In genomic region chr7:132098337-132098736, GRCh38 we compare ENCODE assay signal across 36 cellular contexts.
"Had no signal": no experiment of that assay in that cellular context is flagged by ENCODE, and none has a peak within 500 bp of the region (broad histone marks: within the 10 kb centered on the region; RNA-seq: fewer than 3 reads in every experiment).

No MANE protein-coding gene starts in this region.

- H3K27me3 ChIP-seq: adrenal gland, body of pancreas, brain microvascular endothelial cell had no signal

- H3K36me3 Mint-ChIP-seq: activated CD4-positive, alpha-beta memory T cell treated with anti-CD3 and anti-CD28 coated beads for 36 hours; activated CD8-positive, alpha-beta memory T cell treated with anti-CD3 and anti-CD28 coated beads, Interleukin-2, amount 10 ng/mL, durations not matched to agents 7 days and 5 days; activated naive CD4-positive, alpha-beta T cell treated with anti-CD3 and anti-CD28 coated beads, Interleukin-2, amount 50 U/mL, for 72 hours; activated naive CD8-positive, alpha-beta T cell treated with anti-CD3 and anti-CD28 coated beads for 36 hours had no signal

- H3K27ac ChIP-seq: adrenal gland, body of pancreas, brain microvascular endothelial cell, breast epithelium, VCaP had no signal

- ATAC-seq: activated CD8-positive, alpha-beta memory T cell treated with anti-CD3 and anti-CD28 coated beads, Interleukin-2, amount 10 ng/mL, durations not matched to agents 7 days and 5 days; activated CD8-positive, alpha-beta T cell treated with anti-CD3 and anti-CD28 coated beads, Interleukin-2, amount 10 ng/mL, durations not matched to agents 7 days and 5 days; activated naive CD4-positive, alpha-beta T cell treated with anti-CD3 and anti-CD28 coated beads, Interleukin-2, amount 50 U/mL, for 72 hours; activated T-cell treated with anti-CD3 and anti-CD28 coated beads, Interleukin-2, amount 50 U/mL, for 4 hours; activated T-cell treated with anti-CD3 and anti-CD28 coated beads, Interleukin-2, amount 50 U/mL, for 72 hours; activated T-helper 17 cell treated with anti-CD3 and anti-CD28 coated beads, Interleukin-2, amount 50 U/mL, for 72 hours; body of pancreas had no signal

- H3K9me3 ChIP-seq: adrenal gland, body of pancreas, breast epithelium had no signal

- H3K4me3 Mint-ChIP-seq: activated B cell treated with CpG ODN at 0.5 μM for 24 hours; activated CD4-positive, alpha-beta memory T cell treated with anti-CD3 and anti-CD28 coated beads for 36 hours; activated CD4-positive, alpha-beta T cell treated with anti-CD3 and anti-CD28 coated beads, Interleukin-2, amount 10 ng/mL, durations not matched to agents 24 days and 14 days; activated CD8-positive, alpha-beta memory T cell treated with anti-CD3 and anti-CD28 coated beads, Interleukin-2, amount 10 ng/mL, durations not matched to agents 7 days and 5 days; activated CD8-positive, alpha-beta T cell treated with anti-CD3 and anti-CD28 coated beads, Interleukin-2, amount 10 ng/mL, durations not matched to agents 7 days and 5 days; activated naive CD4-positive, alpha-beta T cell treated with anti-CD3 and anti-CD28 coated beads for 36 hours; activated naive CD8-positive, alpha-beta T cell treated with anti-CD3 and anti-CD28 coated beads for 36 hours; activated T-cell treated with anti-CD3 and anti-CD28 coated beads, Interleukin-2, amount 50 U/mL, for 4 hours; activated T-cell treated with anti-CD3 and anti-CD28 coated beads, Interleukin-2, amount 50 U/mL, for 72 hours; activated T-helper 1 cell treated with anti-CD3 and anti-CD28 coated beads, Interleukin-12 subunit alpha, Interleukin-12 subunit beta, Interleukin-2, Interleukin-4 antibody, amounts not matched to agents 30 ng/mL and 10 ng/mL and 1 ng/mL, durations not matched to agents 14 hours and 24 hours and 36 hours; activated T-helper 17 cell treated with anti-CD3 and anti-CD28 coated beads, Interleukin-2, amount 50 U/mL, for 72 hours; T-helper 1 cell treated with Interleukin-12 subunit alpha and Interleukin-12 subunit beta and Interleukin-4 antibody, amounts not matched to agents 30 μg/mL and 1 μg/mL, for 36 hours; T-helper 2 cell treated with Interferon-gamma antibody and Interleukin-4, amounts not matched to agents 5 μg/mL and 100 μg/mL, for 36 hours had no signal

- H3K36me3 ChIP-seq: adrenal gland, brain microvascular endothelial cell, breast epithelium had no signal

- H3K4me1 Mint-ChIP-seq: activated B cell treated with CpG ODN at 0.5 μM for 24 hours; activated CD4-positive, alpha-beta T cell treated with anti-CD3 and anti-CD28 coated beads, Interleukin-2, amount 10 ng/mL, durations not matched to agents 24 days and 14 days; activated CD8-positive, alpha-beta memory T cell treated with anti-CD3 and anti-CD28 coated beads, Interleukin-2, amount 10 ng/mL, durations not matched to agents 7 days and 5 days; activated naive CD8-positive, alpha-beta T cell treated with anti-CD3 and anti-CD28 coated beads for 36 hours; activated T-helper 17 cell treated with anti-CD3 and anti-CD28 coated beads, Interleukin-2, amount 50 U/mL, for 72 hours had no signal

- H3K27me3 Mint-ChIP-seq: activated CD4-positive, alpha-beta T cell treated with anti-CD3 and anti-CD28 coated beads, Interleukin-2, amount 10 ng/mL, durations not matched to agents 24 days and 14 days; activated naive CD8-positive, alpha-beta T cell treated with anti-CD3 and anti-CD28 coated beads for 36 hours had no signal

- H3K4me1 ChIP-seq: adrenal gland, body of pancreas, breast epithelium had no signal

- DNase-seq: activated B cell treated with CpG ODN at 0.5 μM for 24 hours; activated CD4-positive, alpha-beta memory T cell treated with anti-CD3 and anti-CD28 coated beads for 36 hours; activated CD4-positive, alpha-beta T cell treated with anti-CD3 and anti-CD28 coated beads for 4 hours; activated CD4-positive, alpha-beta T cell treated with anti-CD3 and anti-CD28 coated beads, Interleukin-2, amount 10 ng/mL, durations not matched to agents 24 days and 14 days; activated CD4-positive, alpha-beta T cell treated with anti-CD3 and anti-CD28 coated beads, Interleukin-2, amount 50 U/mL, for 1 hour; activated CD4-positive, alpha-beta T cell treated with anti-CD3 and anti-CD28 coated beads, Interleukin-2, amount 50 U/mL, for 4 hours; activated CD4-positive, CD25-positive, alpha-beta regulatory T cell treated with anti-CD3 and anti-CD28 coated beads, Interleukin-2, amount 50 U/mL, for 72 hours; activated CD8-positive, alpha-beta memory T cell treated with anti-CD3 and anti-CD28 coated beads for 24 hours; activated CD8-positive, alpha-beta memory T cell treated with anti-CD3 and anti-CD28 coated beads, Interleukin-2, amount 10 ng/mL, durations not matched to agents 7 days and 5 days; activated CD8-positive, alpha-beta T cell treated with anti-CD3 and anti-CD28 coated beads, Interleukin-2, amount 10 ng/mL, durations not matched to agents 7 days and 5 days; activated effector memory CD4-positive, alpha-beta T cell treated with anti-CD3 and anti-CD28 coated beads, Interleukin-2, amount 50 U/mL, for 16 hours; activated gamma-delta T cell treated with Interleukin-2 at 50 U/mL for 16 hours; activated naive CD4-positive, alpha-beta T cell; activated naive CD4-positive, alpha-beta T cell treated with anti-CD3 and anti-CD28 coated beads for 36 hours; activated naive CD4-positive, alpha-beta T cell treated with anti-CD3 and anti-CD28 coated beads, Interleukin-2, amount 50 U/mL, for 16 hours; activated naive CD8-positive, alpha-beta T cell treated with anti-CD3 and anti-CD28 coated beads for 36 hours; activated T-cell treated with anti-CD3 and anti-CD28 coated beads for 4 hours; activated T-cell treated with anti-CD3 and anti-CD28 coated beads, Interleukin-2, amount 50 U/mL, for 1 hour; activated T-cell treated with anti-CD3 and anti-CD28 coated beads, Interleukin-2, amount 50 U/mL, for 4 hours; activated T-cell treated with anti-CD3 and anti-CD28 coated beads, Interleukin-2, amount 50 U/mL, for 72 hours; amniotic stem cell; aorta; body of pancreas; brain microvascular endothelial cell; central memory CD4-positive, alpha-beta T cell; T-helper 1 cell; T-helper 2 cell; T-helper 9 cell had no signal

- H3K9me3 Mint-ChIP-seq: activated B cell treated with CpG ODN at 0.5 μM for 24 hours; activated CD4-positive, alpha-beta memory T cell treated with anti-CD3 and anti-CD28 coated beads for 36 hours; activated CD4-positive, alpha-beta T cell treated with anti-CD3 and anti-CD28 coated beads, Interleukin-2, amount 10 ng/mL, durations not matched to agents 24 days and 14 days; activated naive CD4-positive, alpha-beta T cell treated with anti-CD3 and anti-CD28 coated beads for 36 hours; activated naive CD4-positive, alpha-beta T cell treated with anti-CD3 and anti-CD28 coated beads, Interleukin-2, amount 50 U/mL, for 72 hours; activated naive CD8-positive, alpha-beta T cell treated with anti-CD3 and anti-CD28 coated beads for 36 hours; activated T-cell treated with anti-CD3 and anti-CD28 coated beads, Interleukin-2, amount 50 U/mL, for 4 hours; activated T-cell treated with anti-CD3 and anti-CD28 coated beads, Interleukin-2, amount 50 U/mL, for 72 hours; activated T-helper 1 cell treated with anti-CD3 and anti-CD28 coated beads, Interleukin-12 subunit alpha, Interleukin-12 subunit beta, Interleukin-2, Interleukin-4 antibody, amounts not matched to agents 30 ng/mL and 10 ng/mL and 1 ng/mL, durations not matched to agents 14 hours and 24 hours and 36 hours; activated T-helper 17 cell treated with anti-CD3 and anti-CD28 coated beads, Interleukin-2, amount 50 U/mL, for 72 hours; T-helper 1 cell treated with Interleukin-12 subunit alpha and Interleukin-12 subunit beta and Interleukin-4 antibody, amounts not matched to agents 30 μg/mL and 1 μg/mL, for 36 hours; T-helper 2 cell treated with Interferon-gamma antibody and Interleukin-4, amounts not matched to agents 5 μg/mL and 100 μg/mL, for 36 hours had no signal

- H3K27ac Mint-ChIP-seq: activated B cell treated with CpG ODN at 0.5 μM for 24 hours; activated CD4-positive, alpha-beta memory T cell treated with anti-CD3 and anti-CD28 coated beads for 36 hours; activated CD4-positive, alpha-beta T cell treated with anti-CD3 and anti-CD28 coated beads, Interleukin-2, amount 10 ng/mL, durations not matched to agents 24 days and 14 days; activated CD8-positive, alpha-beta memory T cell treated with anti-CD3 and anti-CD28 coated beads, Interleukin-2, amount 10 ng/mL, durations not matched to agents 7 days and 5 days; activated CD8-positive, alpha-beta T cell treated with anti-CD3 and anti-CD28 coated beads, Interleukin-2, amount 10 ng/mL, durations not matched to agents 7 days and 5 days; activated naive CD4-positive, alpha-beta T cell treated with anti-CD3 and anti-CD28 coated beads for 36 hours; activated naive CD4-positive, alpha-beta T cell treated with anti-CD3 and anti-CD28 coated beads, Interleukin-2, amount 50 U/mL, for 72 hours; activated naive CD8-positive, alpha-beta T cell treated with anti-CD3 and anti-CD28 coated beads for 36 hours; activated T-cell treated with anti-CD3 and anti-CD28 coated beads, Interleukin-2, amount 50 U/mL, for 72 hours; activated T-helper 1 cell treated with anti-CD3 and anti-CD28 coated beads, Interleukin-12 subunit alpha, Interleukin-12 subunit beta, Interleukin-2, Interleukin-4 antibody, amounts not matched to agents 30 ng/mL and 10 ng/mL and 1 ng/mL, durations not matched to agents 14 hours and 24 hours and 36 hours; activated T-helper 17 cell treated with anti-CD3 and anti-CD28 coated beads, Interleukin-2, amount 50 U/mL, for 72 hours; T-helper 1 cell treated with Interleukin-12 subunit alpha and Interleukin-12 subunit beta and Interleukin-4 antibody, amounts not matched to agents 30 μg/mL and 1 μg/mL, for 36 hours; T-helper 2 cell treated with Interferon-gamma antibody and Interleukin-4, amounts not matched to agents 5 μg/mL and 100 μg/mL, for 36 hours had no signal

- H3K4me3 ChIP-seq: adrenal gland, body of pancreas, breast epithelium had no signal
